ENCODE assay signal across 1 cellular context in genomic region chr4:95910749-95911148, GRCh38.
TF ChIP-seq lines count a peak whose summit lies in the region.

No MANE protein-coding gene starts in this region.

TF ChIP-seq in GM23338, 12 proteins besides CTCF, POLR2A, EP300 and RAD21 (continued from another document):
- no peak for TF ChIP-seq JUNB (IDR thresholded peaks at IDR 0.05; ENCODE audit: unreplicated experiment)
- no peak for TF ChIP-seq ZNF462 (CRISPR knock-in tag; IDR thresholded peaks at IDR 0.05)
- TF ChIP-seq STAT1 (IDR thresholded peaks at IDR 0.05; ENCODE audit: unreplicated experiment), result no peak
- TF ChIP-seq CREB1 (CRISPR knock-in tag; IDR thresholded peaks at IDR 0.05; ENCODE audit: low read depth), result no peak
